ENCODE assay signal across 20 cellular contexts in the genomic region with DNA sequence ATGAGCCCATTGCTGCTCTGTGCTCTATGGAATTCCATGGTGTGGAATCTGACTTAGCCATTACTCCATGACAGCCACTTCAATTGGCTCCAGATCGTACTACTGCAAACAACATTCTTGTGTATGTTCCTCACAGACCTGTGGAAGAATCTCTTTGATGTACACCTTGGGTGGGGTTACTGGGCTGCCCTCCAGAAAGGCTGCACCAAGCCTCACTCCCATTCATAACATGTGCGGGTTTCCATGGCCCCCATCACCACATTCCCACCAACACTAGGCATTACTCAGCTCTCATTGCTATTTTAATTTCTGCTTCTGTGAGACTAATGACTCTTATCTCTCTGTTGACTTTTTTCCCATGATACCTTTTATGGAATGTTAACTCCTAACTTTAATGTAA.
"Had no signal": no experiment of that assay in that cellular context is flagged by ENCODE, and none has a peak within 500 bp of the region (broad histone marks: within the 10 kb centered on the region; RNA-seq: fewer than 3 reads in every experiment).

No MANE protein-coding gene starts in this region.

- H3K4me1 ChIP-seq: breast epithelium, transverse colon had no signal

- ATAC-seq: activated T-cell treated with anti-CD3 and anti-CD28 coated beads, Interleukin-2, amount 50 U/mL, for 72 hours; effector memory CD8-positive, alpha-beta T cell; left lobe of liver; natural killer cell had no signal

- H3K27ac ChIP-seq: breast epithelium, neutrophil, transverse colon had no signal

- H3K4me3 ChIP-seq: breast epithelium, transverse colon had no signal

- H3K36me3 ChIP-seq: breast epithelium, neutrophil, transverse colon had no signal

- H3K9me3 ChIP-seq: breast epithelium, neutrophil, transverse colon had no signal

- DNase-seq: activated B cell treated with CpG ODN at 0.5 μM for 24 hours; activated CD4-positive, alpha-beta T cell treated with anti-CD3 and anti-CD28 coated beads for 48 hours; activated CD8-positive, alpha-beta memory T cell treated with anti-CD3 and anti-CD28 coated beads, Interleukin-2, amount 50 U/mL, for 48 hours; activated gamma-delta T cell treated with Interleukin-2 at 50 U/mL for 16 hours; activated naive CD8-positive, alpha-beta T cell treated with anti-CD3 and anti-CD28 coated beads for 36 hours; activated T-cell treated with anti-CD3 and anti-CD28 coated beads, Interleukin-2, amount 50 U/mL, for 72 hours; amygdala; dermis blood vessel endothelial cell; effector memory CD8-positive, alpha-beta T cell; natural killer cell; posterior cingulate gyrus; stimulated activated CD4-positive, alpha-beta T cell treated with anti-CD3 and anti-CD28 coated beads, Interleukin-15, amount 100 ng/mL, for 24 hours; stimulated activated CD4-positive, alpha-beta T cell treated with anti-CD3 and anti-CD28 coated beads, Interleukin-4, amount 100 ng/mL, for 24 hours; stimulated activated naive CD4-positive, alpha-beta T cell; substantia nigra; SW 1271; transverse colon had no signal

- H3K27me3 ChIP-seq: breast epithelium, neutrophil, transverse colon had no signal
